ENCODE assay signal across 8 cellular contexts in the genomic region with DNA sequence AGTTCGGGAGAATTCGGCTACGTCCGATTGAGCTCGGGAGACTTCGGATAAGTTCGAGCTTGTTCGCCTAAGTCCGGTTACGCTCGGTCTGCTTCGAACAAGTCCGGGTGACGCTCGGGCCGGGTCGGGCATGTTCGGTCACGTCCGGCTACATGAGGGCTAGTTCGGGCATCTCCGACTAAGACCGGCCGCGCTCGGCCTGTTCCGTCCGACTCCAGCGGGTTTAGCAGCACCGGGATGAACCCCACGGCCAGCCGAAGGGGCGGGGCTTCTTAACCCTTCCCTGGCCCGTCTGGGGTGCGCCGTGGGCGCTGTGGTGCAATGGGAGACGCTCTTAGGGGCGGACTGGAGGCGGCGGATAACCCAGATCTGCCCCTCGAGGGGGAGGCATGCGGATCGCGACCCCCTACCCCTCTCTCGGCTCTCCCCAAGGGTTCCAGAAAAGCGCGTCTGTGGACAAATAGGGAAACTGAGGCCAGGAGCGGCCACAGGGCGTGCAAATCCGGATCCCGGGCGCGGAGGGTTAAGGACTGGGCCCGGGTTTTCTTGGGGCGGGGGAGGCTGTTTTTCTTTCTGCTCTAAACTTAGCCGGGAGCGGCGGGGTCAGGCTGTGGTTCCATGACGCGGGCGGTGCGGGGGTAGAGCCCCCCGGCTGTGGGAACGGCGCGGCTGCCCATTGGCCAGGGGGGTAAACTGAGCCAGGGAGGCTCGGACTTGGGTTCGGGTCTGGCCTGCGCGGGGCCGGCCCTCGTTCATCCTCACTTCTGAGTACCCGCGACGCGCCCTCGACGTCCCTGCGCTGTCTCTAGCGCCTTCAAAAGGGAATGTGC. TPM values are rescaled to one million over a fixed set of nuclear protein-coding genes. Genes with fewer than 3 reads are reported as not detected.
DNase-seq lines count a peak whose midpoint lies in the region; ATAC-seq and TF ChIP-seq lines count a peak whose summit lies in the region.

No MANE protein-coding gene starts in this region.

- TF ChIP-seq CTCF in AG09319 (IDR thresholded peaks at IDR 0.05; ENCODE audit: low read depth, low read length): no peak

- DNase-seq in AG09319 (ENCODE audit: extremely low read depth, low read depth) (peak; percentile 98), GM19240 (ENCODE audit: insufficient read length, low spot score) (peak; percentile 94), NCI-H524 treated with DMSO at 0.1 percent for 48 hours (lab: John Stamatoyannopoulos, UW) (peak; percentile 79), dermis blood vessel endothelial cell (peak; percentile 100), left lobe of liver (ENCODE audit: low spot score) (peak; percentile 95)
- DNase-seq in activated CD4-positive, alpha-beta T cell treated with anti-CD3 and anti-CD28 coated beads, Interleukin-2, amount 50 U/mL, for 24 hours (ENCODE audit: low read depth in 1 of 2, low spot score in 1 of 2): peak; percentile 67 to 91
- peak; percentile 53 to 83 for DNase-seq in stimulated activated CD4-positive, alpha-beta T cell treated with anti-CD3 and anti-CD28 coated beads, Interleukin-1b, Interleukin-23, amount 100 ng/mL, for 4 hours (ENCODE audit: low read depth in 2 of 2)

- ATAC-seq in HG03439 (IDR thresholded peaks at IDR 0.05; ENCODE audit: unreplicated experiment): peak; percentile 92
- ATAC-seq in left lobe of liver: peak; percentile 96

RNA-seq across cellular contexts. Expression of gene PDE4C, which starts 1.5 kb away (rescaled TPM):
- total RNA-seq in dermis blood vessel endothelial cell (0.28 and 0.51 TPM in 2 replicates), left lobe of liver (0.60 TPM)

RNA-seq across cellular contexts. Expression of gene RAB3A, which starts 20.9 kb away (rescaled TPM):
- total RNA-seq in dermis blood vessel endothelial cell (0.17 and 0.93 TPM in 2 replicates), left lobe of liver (2.1 TPM)

RNA-seq across cellular contexts. Expression of gene MPV17L2, which starts 31.7 kb away (rescaled TPM):
- 15.3 and 19.3 TPM in 2 replicates for total RNA-seq in dermis blood vessel endothelial cell
- total RNA-seq in left lobe of liver: 8.6 TPM

RNA-seq across cellular contexts. Expression of gene IQCN, which starts 49.5 kb away (rescaled TPM):
- total RNA-seq in dermis blood vessel endothelial cell (under 0.01 and 0.17 TPM in 2 replicates), left lobe of liver (2.8 TPM)

RNA-seq across cellular contexts. Expression of gene IFI30, which starts 51.1 kb away (rescaled TPM):
- 8.0 and 8.5 TPM in 2 replicates for total RNA-seq in dermis blood vessel endothelial cell
- total RNA-seq in left lobe of liver: 57.6 TPM

Comparison
In these comparisons a context has a peak if more than half of its experiments do, and no peak if none do; other contexts are left out.
1. Peak in every context shown above with its lines: DNase-seq and ATAC-seq.